Comparison of ENCODE assay signal across 12 cellular contexts in genomic region chr7:65832281-65832680, GRCh38. TPM values are rescaled to one million over a fixed set of nuclear protein-coding genes. Genes with fewer than 3 reads are reported as not detected.
DNase-seq lines count a peak whose midpoint lies in the region; ATAC-seq and TF ChIP-seq lines count a peak whose summit lies in the region.
"Had no signal": no experiment of that assay in that cellular context is flagged by ENCODE, and none has a peak within 500 bp of the region (broad histone marks: within the 10 kb centered on the region; RNA-seq: fewer than 3 reads in every experiment).

No MANE protein-coding gene starts in this region.

- no peak for TF ChIP-seq EP300 in gastroesophageal sphincter (IDR thresholded peaks at IDR 0.05)

- H3K4me1 ChIP-seq in gastroesophageal sphincter, result no peaks in the 10 kb centered on the region

- no peaks in the 10 kb centered on the region for H3K9me3 Mint-ChIP-seq in activated naive CD4-positive, alpha-beta T cell treated with anti-CD3 and anti-CD28 coated beads, Interleukin-2, amount 10 ng/mL, durations not matched to agents 7 days and 5 days
- H3K9me3 Mint-ChIP-seq: activated naive CD8-positive, alpha-beta T cell treated with anti-CD3 and anti-CD28 coated beads, Interleukin-2, amount 50 U/mL, for 24 hours had no signal

- no peaks in the 10 kb centered on the region for H3K27me3 ChIP-seq in gastroesophageal sphincter
- H3K27me3 ChIP-seq: BLaER1 treated with 17β-estradiol and CSF1 and Interleukin-3, amounts not matched to agents 10 nM and 100 nM had no signal

- no peak overlapping the region for H3K4me3 Mint-ChIP-seq in activated naive CD4-positive, alpha-beta T cell treated with anti-CD3 and anti-CD28 coated beads, Interleukin-2, amount 10 ng/mL, durations not matched to agents 7 days and 5 days
- H3K4me3 Mint-ChIP-seq: activated naive CD8-positive, alpha-beta T cell treated with anti-CD3 and anti-CD28 coated beads, Interleukin-2, amount 50 U/mL, for 24 hours had no signal

- TF ChIP-seq CTCF in gastroesophageal sphincter (IDR thresholded peaks at IDR 0.05), result no peak

- no peak overlapping the region for H3K27ac ChIP-seq in gastroesophageal sphincter
- H3K27ac ChIP-seq: BLaER1 treated with 17β-estradiol and CSF1 and Interleukin-3, amounts not matched to agents 10 nM and 100 nM had no signal

- H3K4me3 ChIP-seq in skeletal muscle cell (ENCODE audit: low read depth, low read length) (no peak overlapping the region), gastroesophageal sphincter (no peak overlapping the region)
- H3K4me3 ChIP-seq: BLaER1 treated with 17β-estradiol and CSF1 and Interleukin-3, amounts not matched to agents 10 nM and 100 nM had no signal

- CTCF ChIA-PET in activated naive CD4-positive, alpha-beta T cell treated with anti-CD3 and anti-CD28 coated beads, Interleukin-2, amount 10 ng/mL, durations not matched to agents 7 days and 5 days (lab: Charles Lee), result no interaction called here

- H3K36me3 ChIP-seq in gastroesophageal sphincter, result peaks cover 0 to 4% of the 10 kb centered on the region in 2 donors

- H3K27ac Mint-ChIP-seq in activated naive CD4-positive, alpha-beta T cell treated with anti-CD3 and anti-CD28 coated beads, Interleukin-2, amount 10 ng/mL, durations not matched to agents 7 days and 5 days, result no peak overlapping the region
- H3K27ac Mint-ChIP-seq: activated naive CD8-positive, alpha-beta T cell treated with anti-CD3 and anti-CD28 coated beads, Interleukin-2, amount 50 U/mL, for 24 hours had no signal

- DNase-seq in activated naive CD4-positive, alpha-beta T cell treated with anti-CD3 and anti-CD28 coated beads, Interleukin-2, amount 10 ng/mL, durations not matched to agents 7 days and 5 days, result peak; percentile 34
- DNase-seq in activated naive CD4-positive, alpha-beta T cell treated with anti-CD3 and anti-CD28 coated beads, Interleukin-2, amount 50 U/mL, for 16 hours, result no peak
- peak; percentile 29 for DNase-seq in RPMI8226
- DNase-seq in erythroblast (lab: John Stamatoyannopoulos, UW), result peak; percentile 9 to 12
- peak; percentile 7 for DNase-seq in skeletal muscle cell (ENCODE audit: low read depth)
- DNase-seq in hepatic stellate cell (ENCODE audit: low spot score), result no peak
- DNase-seq: activated naive CD8-positive, alpha-beta T cell treated with anti-CD3 and anti-CD28 coated beads, Interleukin-2, amount 50 U/mL, for 24 hours; Karpas-422 had no signal

- peaks cover 4% of the 10 kb centered on the region for H3K27me3 Mint-ChIP-seq in activated naive CD4-positive, alpha-beta T cell treated with anti-CD3 and anti-CD28 coated beads, Interleukin-2, amount 10 ng/mL, durations not matched to agents 7 days and 5 days
- H3K27me3 Mint-ChIP-seq: activated naive CD8-positive, alpha-beta T cell treated with anti-CD3 and anti-CD28 coated beads, Interleukin-2, amount 50 U/mL, for 24 hours had no signal

- H3K36me3 Mint-ChIP-seq in activated naive CD4-positive, alpha-beta T cell treated with anti-CD3 and anti-CD28 coated beads, Interleukin-2, amount 10 ng/mL, durations not matched to agents 7 days and 5 days, result no peaks in the 10 kb centered on the region

- ATAC-seq in HG02938 (IDR thresholded peaks at IDR 0.05; ENCODE audit: unreplicated experiment), result no peak
- ATAC-seq in gastroesophageal sphincter, result no peak
- ATAC-seq: activated naive CD8-positive, alpha-beta T cell treated with anti-CD3 and anti-CD28 coated beads, Interleukin-2, amount 50 U/mL, for 24 hours; esophagus mucosa had no signal

- WGBS in gastroesophageal sphincter (ENCODE audit: low coverage in 1 of 2), 2 donors, result 67 to 80% methylated on average over 1 to 2 of the region's 2 CpGs

- peaks cover 5% of the 10 kb centered on the region for H3K4me1 Mint-ChIP-seq in activated naive CD4-positive, alpha-beta T cell treated with anti-CD3 and anti-CD28 coated beads, Interleukin-2, amount 10 ng/mL, durations not matched to agents 7 days and 5 days

- TF ChIP-seq POLR2A in erythroblast (IDR thresholded peaks at IDR 0.05; ENCODE audit: low read length) (no peak), gastroesophageal sphincter (IDR thresholded peaks at IDR 0.05) (no peak)

- no peaks in the 10 kb centered on the region for H3K9me3 ChIP-seq in gastroesophageal sphincter
- H3K9me3 ChIP-seq: BLaER1 treated with 17β-estradiol and CSF1 and Interleukin-3, amounts not matched to agents 10 nM and 100 nM had no signal

RNA-seq across cellular contexts. Expression of gene VKORC1L1, which starts 40.6 kb away (rescaled TPM):
- total RNA-seq in gastroesophageal sphincter, result 10 to 100 TPM; 20.4 to 30.2 (median 25.0) TPM

Comparison
In these comparisons a context has a peak if more than half of its experiments do, and no peak if none do; other contexts are left out.
1. DNase-seq: peak in activated naive CD4-positive, alpha-beta T cell treated with anti-CD3 and anti-CD28 coated beads, Interleukin-2, amount 10 ng/mL, durations not matched to agents 7 days and 5 days (single experiment), RPMI8226 (single experiment), erythroblast (2 of 2) and skeletal muscle cell (single experiment); none in activated naive CD4-positive, alpha-beta T cell treated with anti-CD3 and anti-CD28 coated beads, Interleukin-2, amount 50 U/mL, for 16 hours (single experiment) and hepatic stellate cell (single experiment).